13 cellular contexts compared by ENCODE assay signal in the genomic region with DNA sequence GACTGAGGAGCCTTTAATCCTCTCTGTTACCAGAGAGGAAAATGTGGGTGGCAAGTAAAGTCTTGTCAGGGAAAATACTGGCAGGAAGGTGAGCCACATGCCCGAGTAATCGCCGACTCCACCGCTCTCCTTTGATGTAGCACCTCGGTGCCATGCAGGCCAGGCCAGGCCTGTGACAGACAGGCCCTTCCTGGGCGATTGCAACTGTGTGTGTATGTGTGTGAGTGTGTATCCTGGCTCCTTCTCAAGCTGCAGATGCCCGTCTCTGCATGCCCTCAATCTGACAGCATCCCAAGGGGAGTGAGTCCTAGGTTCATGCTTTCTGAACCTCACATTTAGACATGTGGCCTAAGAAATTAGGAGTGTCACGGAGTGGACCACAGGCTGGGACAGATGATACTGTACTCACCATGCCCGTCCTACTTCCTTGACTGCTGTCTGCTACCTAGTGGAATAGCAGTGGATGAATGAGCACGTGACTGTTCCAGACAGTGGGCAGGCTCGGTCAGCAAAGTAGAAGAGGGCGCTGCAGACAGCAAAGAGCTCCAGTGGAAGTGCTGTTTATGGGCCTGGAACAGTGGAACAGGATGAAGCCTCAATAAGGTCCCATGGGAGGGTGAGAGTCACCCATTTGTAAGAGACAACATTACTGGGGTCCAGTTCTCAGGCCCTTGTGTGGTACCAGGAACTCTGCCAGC. TPM values are rescaled to one million over a fixed set of nuclear protein-coding genes. Genes with fewer than 3 reads are reported as not detected.
DNase-seq lines count a peak whose midpoint lies in the region; ATAC-seq, FAIRE-seq and TF ChIP-seq lines count a peak whose summit lies in the region.
"Had no signal": no experiment of that assay in that cellular context is flagged by ENCODE, and none has a peak within 500 bp of the region (broad histone marks: within the 10 kb centered on the region; RNA-seq: fewer than 3 reads in every experiment).

No MANE protein-coding gene starts in this region.

- no peak overlapping the region for H3K56ac ChIP-seq in H9 (ENCODE audit: insufficient read length, low read depth, low read length)

- H3K23ac ChIP-seq in H9 (ENCODE audit: insufficient read length, low read depth, low read length), result no peak overlapping the region

- H3T11ph ChIP-seq in H9 (ENCODE audit: low read length), result no peak overlapping the region

- CTCF ChIA-PET in Panc1 (lab: Charles Lee), result interaction anchor here (0.8 kb wide), 1 partner anchor 474 kb away, joined by 4 read pairs; a partner anchor contains a TSS
- CTCF ChIA-PET in OCI-LY7 (lab: Charles Lee; ENCODE audit: unreplicated experiment), result no interaction called here

- 0 out of 2 replicates have a peak, but pooled peaks have one; percentile 32 for ATAC-seq in Panc1
- no peak for ATAC-seq in HG03135 (IDR thresholded peaks at IDR 0.05; ENCODE audit: unreplicated experiment)
- ATAC-seq: lower lobe of right lung had no signal

- no peak overlapping the region for H4K5ac ChIP-seq in H9 (ENCODE audit: insufficient read length, low read depth, low read length)

- peaks cover 39% of the 10 kb centered on the region for H3K27me3 Mint-ChIP-seq in H9 (ENCODE audit: low read depth)

- H2BK5ac ChIP-seq in H9 (ENCODE audit: insufficient read length, low read length), result no peak overlapping the region

- H3K23me2 ChIP-seq in H9 (ENCODE audit: insufficient read length, low read depth, low read length, poor library complexity, severe bottlenecking), result peaks cover 3% of the 10 kb centered on the region

- H3K9ac ChIP-seq in H9 (ENCODE audit: extremely low read depth, insufficient read length, low read length), result no peak overlapping the region

- H3K79me1 ChIP-seq in H9 (ENCODE audit: insufficient read depth, low read depth, low read length, poor library complexity, severe bottlenecking), result no peaks in the 10 kb centered on the region

- POLR2A ChIA-PET in Panc1 (lab: Charles Lee), result no interaction called here
- POLR2A ChIA-PET in OCI-LY7 (lab: Charles Lee), result no interaction called here

- H2BK20ac ChIP-seq in H9 (ENCODE audit: low read depth, low read length, poor library complexity, severe bottlenecking), result no peak overlapping the region

- no peak for TF ChIP-seq POLR2A in esophagus squamous epithelium (IDR thresholded peaks at IDR 0.05)

- H4K91ac ChIP-seq in H9 (ENCODE audit: insufficient read length, low read depth, low read length), result no peak overlapping the region

- no peak overlapping the region for H2BK12ac ChIP-seq in H9 (ENCODE audit: insufficient read length, low read depth, low read length)

- intact Hi-C loops in Panc1 (cut with micrococcal nuclease; ENCODE audit: unreplicated experiment), result no loop called here
- intact Hi-C loops in esophagus squamous epithelium (cut with DNase I), result no loop called here
- intact Hi-C loops in OCI-LY7 (cut with micrococcal nuclease; ENCODE audit: unreplicated experiment), result no loop called here

- H3K4me3 ChIP-seq in Panc1 (ENCODE audit: low read depth in 2 of 2, low read length in 2 of 2) (no peak overlapping the region), esophagus squamous epithelium (no peak overlapping the region), OCI-LY7 (ENCODE audit: low read depth, low read length, poor library complexity, severe bottlenecking) (no peak overlapping the region)
- H3K4me3 ChIP-seq: lower lobe of right lung had no signal

- WGBS in esophagus squamous epithelium, 2 donors, result 31 to 45% methylated on average over 2 to 12 of the region's 12 CpGs
- WGBS in H9 (ENCODE audit: extremely low coverage, insufficient read length, low lambda C conversion rate), result no CpG with 5 or more reads among the region's 12 CpGs

- no TSS peak for BruUV-seq in Panc1 (replicated peaks; lab: Mats Ljungman, UMichigan)
- BruUV-seq in OCI-LY7 (replicated peaks; lab: Mats Ljungman, UMichigan), result no TSS peak

- H3K4ac ChIP-seq in H9 (ENCODE audit: low read depth, low read length), result no peak overlapping the region

- H3K27ac ChIP-seq in Panc1 (ENCODE audit: low read length), result no peak overlapping the region
- H3K27ac ChIP-seq in esophagus squamous epithelium, result peak overlapping the region; percentile 41 to 64 (median 62)
- H3K27ac ChIP-seq in H9 (ENCODE audit: insufficient read length, low read depth, low read length), result no peak overlapping the region
- no peak overlapping the region for H3K27ac ChIP-seq in OCI-LY7 (ENCODE audit: low read depth, low read length, poor library complexity, severe bottlenecking)
- H3K27ac ChIP-seq: lower lobe of right lung, neutrophil had no signal

- H3K9me2 ChIP-seq in OCI-LY7 (ENCODE audit: insufficient read depth, low read length), result no peaks in the 10 kb centered on the region

- H3K36me3 Mint-ChIP-seq in H9 (ENCODE audit: insufficient read depth in 1 of 3, low read depth in 3 of 3), result no peaks in the 10 kb centered on the region

- no peaks in the 10 kb centered on the region for H4K20me1 ChIP-seq in H9 (ENCODE audit: control insufficient read depth, insufficient read depth, insufficient read length)
- H4K20me1 ChIP-seq in OCI-LY7 (ENCODE audit: insufficient read depth, low read length), result no peaks in the 10 kb centered on the region

- TF ChIP-seq CTCF in D721Med (IDR thresholded peaks at IDR 0.05; ENCODE audit: insufficient read depth, missing control alignments) (no peak), Panc1 (IDR thresholded peaks at IDR 0.05) (no peak), esophagus squamous epithelium (IDR thresholded peaks at IDR 0.05) (no peak), H9 (conservative IDR thresholded peaks at IDR 0.05) (no peak), OCI-LY7 (conservative IDR thresholded peaks at IDR 0.05; ENCODE audit: low read length) (no peak)

- no peak overlapping the region for H2BK15ac ChIP-seq in H9 (ENCODE audit: low read depth, low read length)

- 0 out of 7 replicates have a peak overlapping the region, but pooled peaks of 1 of the 3 experiments have one; percentile 30 for H3K27ac Mint-ChIP-seq in H9
- H3K27ac Mint-ChIP-seq: activated CD4-positive, alpha-beta T cell treated with anti-CD3 and anti-CD28 coated beads, Interleukin-2, amount 10 ng/mL, durations not matched to agents 24 days and 14 days; activated T-helper 1 cell treated with anti-CD3 and anti-CD28 coated beads, Interleukin-12 subunit alpha, Interleukin-12 subunit beta, Interleukin-2, Interleukin-4 antibody, amounts not matched to agents 30 ng/mL and 10 ng/mL and 1 ng/mL, durations not matched to agents 14 hours and 24 hours and 36 hours; T-helper 1 cell treated with Interleukin-12 subunit alpha and Interleukin-12 subunit beta and Interleukin-4 antibody, amounts not matched to agents 30 μg/mL and 1 μg/mL, for 36 hours had no signal

- no peak overlapping the region for H2AFZ ChIP-seq in H9 (ENCODE audit: low read length)
- no peak overlapping the region for H2AFZ ChIP-seq in OCI-LY7 (ENCODE audit: low read length)

- no peaks in the 10 kb centered on the region for H3K36me3 ChIP-seq in Panc1 (ENCODE audit: control insufficient read depth, insufficient read depth, low read length)
- H3K36me3 ChIP-seq in esophagus squamous epithelium, result no peaks in the 10 kb centered on the region
- H3K36me3 ChIP-seq in OCI-LY7 (ENCODE audit: insufficient read depth, low read length), result no peaks in the 10 kb centered on the region
- H3K36me3 ChIP-seq: lower lobe of right lung, neutrophil had no signal

- H3K18ac ChIP-seq in H9 (ENCODE audit: insufficient read length, low read depth, low read length), result no peak overlapping the region

- no peaks in the 10 kb centered on the region for H3K27me3 ChIP-seq in Panc1 (ENCODE audit: control insufficient read depth, insufficient read depth, low read length)
- peaks cover 0 to 30% (median 0%) of the 10 kb centered on the region in 4 donors for H3K27me3 ChIP-seq in esophagus squamous epithelium
- H3K27me3 ChIP-seq in H9 (ENCODE audit: insufficient read depth, low read length), result no peaks in the 10 kb centered on the region

- peaks cover 20 to 33% of the 10 kb centered on the region in 2 experiments for H3K4me1 Mint-ChIP-seq in H9
- H3K4me1 Mint-ChIP-seq: activated CD4-positive, alpha-beta T cell treated with anti-CD3 and anti-CD28 coated beads, Interleukin-2, amount 10 ng/mL, durations not matched to agents 24 days and 14 days had no signal

- FAIRE-seq in D721Med (lab: Jason Lieb, UNC), result peak; percentile 32

- no peaks in the 10 kb centered on the region for H3K9me3 ChIP-seq in Panc1 (ENCODE audit: control insufficient read depth, insufficient read depth, low read depth, low read length)
- H3K9me3 ChIP-seq in esophagus squamous epithelium, result no peaks in the 10 kb centered on the region
- H3K9me3 ChIP-seq in H9 (ENCODE audit: control insufficient read depth, low read depth, low read length), result no peaks in the 10 kb centered on the region
- no peaks in the 10 kb centered on the region for H3K9me3 ChIP-seq in OCI-LY7 (ENCODE audit: low read length)
- H3K9me3 ChIP-seq: lower lobe of right lung, neutrophil had no signal

- no peak overlapping the region for H3K4me2 ChIP-seq in H9 (ENCODE audit: insufficient read depth, insufficient read length, low read length)
- H3K4me2 ChIP-seq in OCI-LY7 (ENCODE audit: low read length), result no peak overlapping the region

- in situ Hi-C loops in Panc1 (cut with HindIII; ENCODE audit: low pct_unique_long_range_greater_than_20kb, low sequenced_read_pairs), result no loop called here

- H2AK5ac ChIP-seq in H9 (ENCODE audit: insufficient read length, low read length), result no peak overlapping the region

- no peaks in the 10 kb centered on the region for H3K79me2 ChIP-seq in H9 (ENCODE audit: insufficient read depth, low read length)
- H3K79me2 ChIP-seq in OCI-LY7 (ENCODE audit: insufficient read depth, low read depth, low read length), result no peaks in the 10 kb centered on the region

- H3K14ac ChIP-seq in H9 (ENCODE audit: insufficient read depth, low read length), result no peak overlapping the region

- H3K9me3 Mint-ChIP-seq in H9, result no peaks in the 10 kb centered on the region
- H3K9me3 Mint-ChIP-seq: activated CD4-positive, alpha-beta T cell treated with anti-CD3 and anti-CD28 coated beads, Interleukin-2, amount 10 ng/mL, durations not matched to agents 24 days and 14 days; activated T-helper 1 cell treated with anti-CD3 and anti-CD28 coated beads, Interleukin-12 subunit alpha, Interleukin-12 subunit beta, Interleukin-2, Interleukin-4 antibody, amounts not matched to agents 30 ng/mL and 10 ng/mL and 1 ng/mL, durations not matched to agents 14 hours and 24 hours and 36 hours; T-helper 1 cell treated with Interleukin-12 subunit alpha and Interleukin-12 subunit beta and Interleukin-4 antibody, amounts not matched to agents 30 μg/mL and 1 μg/mL, for 36 hours had no signal

- H3K4me3 Mint-ChIP-seq in H9, result no peak overlapping the region
- H3K4me3 Mint-ChIP-seq: activated CD4-positive, alpha-beta T cell treated with anti-CD3 and anti-CD28 coated beads, Interleukin-2, amount 10 ng/mL, durations not matched to agents 24 days and 14 days; activated T-helper 1 cell treated with anti-CD3 and anti-CD28 coated beads, Interleukin-12 subunit alpha, Interleukin-12 subunit beta, Interleukin-2, Interleukin-4 antibody, amounts not matched to agents 30 ng/mL and 10 ng/mL and 1 ng/mL, durations not matched to agents 14 hours and 24 hours and 36 hours; T-helper 1 cell treated with Interleukin-12 subunit alpha and Interleukin-12 subunit beta and Interleukin-4 antibody, amounts not matched to agents 30 μg/mL and 1 μg/mL, for 36 hours had no signal

- no peak overlapping the region for H4K8ac ChIP-seq in H9 (replicated peaks; ENCODE audit: insufficient read length, low read depth, low read length)

- no peak overlapping the region for H2BK120ac ChIP-seq in H9 (ENCODE audit: low read depth, low read length, poor library complexity, severe bottlenecking)

- H3K4me1 ChIP-seq in Panc1 (ENCODE audit: control insufficient read depth, insufficient read depth, low read length) (no peaks in the 10 kb centered on the region), esophagus squamous epithelium (peaks cover 13 to 61% (median 46%) of the 10 kb centered on the region in 3 donors), H9 (ENCODE audit: insufficient read depth, low read length) (peaks cover 3% of the 10 kb centered on the region; the same call in 1 of the 2 replicates), OCI-LY7 (ENCODE audit: insufficient read depth, low read length, poor library complexity, severe bottlenecking) (no peaks in the 10 kb centered on the region)

- DNase-seq in D721Med (ENCODE audit: insufficient read length, low spot score) (no peak), Panc1 (ENCODE audit: low read depth, low spot score) (no peak), esophagus squamous epithelium (lab: John Stamatoyannopoulos, UW) (no peak), pons (ENCODE audit: low spot score) (peak; percentile 30), GF-D8 (lab: John Stamatoyannopoulos, UW) (no peak), H9 (no peak), OCI-LY7 (ENCODE audit: low spot score) (no peak)
- DNase-seq: activated CD4-positive, alpha-beta T cell treated with anti-CD3 and anti-CD28 coated beads, Interleukin-2, amount 10 ng/mL, durations not matched to agents 24 days and 14 days; lower lobe of right lung had no signal

RNA-seq across cellular contexts. Expression of a gene that starts 25.3 kb away (rescaled TPM):
- 0.31 TPM for total RNA-seq in Panc1 (2021; ENCODE audit: unreplicated experiment)
- not detected for polyA plus RNA-seq in Panc1 (2012; ENCODE audit: insufficient read length)
- 10 to 100 TPM in 2 of 4 donors, 1 to 10 TPM in 2; 6.9 to 16.8 (median 11.5) TPM for total RNA-seq in esophagus squamous epithelium
- 3.9 and 5.0 TPM in 2 replicates for total RNA-seq in H9 (2021)
- total RNA-seq in OCI-LY7 (2014; rRNA removed; shearing (Covaris generic)), result not detected in 2 replicates
- not detected in 2 replicates for total RNA-seq in OCI-LY7 (2022)
- total RNA-seq: activated CD4-positive, alpha-beta T cell treated with anti-CD3 and anti-CD28 coated beads, Interleukin-2, amount 10 ng/mL, durations not matched to agents 24 days and 14 days; activated T-helper 1 cell treated with anti-CD3 and anti-CD28 coated beads, Interleukin-12 subunit alpha, Interleukin-12 subunit beta, Interleukin-2, Interleukin-4 antibody, amounts not matched to agents 30 ng/mL and 10 ng/mL and 1 ng/mL, durations not matched to agents 14 hours and 24 hours and 36 hours had no signal

Comparison
In these comparisons a context has a peak if more than half of its experiments do, and no peak if none do; other contexts are left out.
1. H3K27ac ChIP-seq: peak in esophagus squamous epithelium (4 of 4); none in Panc1 (single experiment), H9 (single experiment) and OCI-LY7 (single experiment).